ENCODE assay signal across 23 cellular contexts in the genomic region with DNA sequence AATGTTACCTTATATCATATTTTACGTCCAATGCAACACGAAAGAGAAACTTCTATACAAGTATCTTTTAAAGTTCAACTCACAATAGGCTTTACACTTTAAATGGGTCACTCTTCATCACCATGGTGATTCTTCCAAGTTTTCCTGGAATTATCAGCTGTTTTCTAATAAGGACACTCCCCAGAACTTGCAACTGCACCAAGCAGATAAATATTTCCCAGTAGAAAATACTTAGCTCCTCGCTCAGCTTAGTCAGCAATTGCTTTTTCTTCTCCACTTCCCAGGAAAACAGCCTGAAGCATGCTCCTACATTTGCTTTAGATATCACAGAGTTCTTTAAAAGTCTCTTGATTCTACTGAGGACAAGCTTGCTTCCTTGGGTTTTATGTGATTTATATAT. TPM values are rescaled to one million over a fixed set of nuclear protein-coding genes. Genes with fewer than 3 reads are reported as not detected.
DNase-seq lines count a peak whose midpoint lies in the region; ATAC-seq and TF ChIP-seq lines count a peak whose summit lies in the region.
"Had no signal": no experiment of that assay in that cellular context is flagged by ENCODE, and none has a peak within 500 bp of the region (broad histone marks: within the 10 kb centered on the region; RNA-seq: fewer than 3 reads in every experiment).

No MANE protein-coding gene starts in this region.

- H3K9me3 ChIP-seq in ascending aorta (no peaks in the 10 kb centered on the region), tibial nerve (peaks cover 0 to 5% (median 0%) of the 10 kb centered on the region in 4 donors)
- H3K9me3 ChIP-seq: ovary had no signal

- peaks cover 4 to 42% of the 10 kb centered on the region in 2 donors for H3K4me1 ChIP-seq in ascending aorta
- H3K4me1 ChIP-seq in tibial nerve, result peaks cover 4 to 53% (median 22%) of the 10 kb centered on the region in 4 donors

- H3K27ac ChIP-seq in ascending aorta (peak overlapping the region; percentile 60 to 64), tibial nerve (peak overlapping the region; percentile 14 to 76 (median 57))
- H3K27ac ChIP-seq: BLaER1 treated with 17β-estradiol and CSF1 and Interleukin-3, amounts not matched to agents 10 nM and 100 nM; cardiac muscle cell; HL-60 had no signal

- 29 to 31% methylated on average over 3 of the region's 3 CpGs for WGBS in tibial nerve, 2 donors

- intact Hi-C loops in ascending aorta (cut with DNase I), result no loop called here

- H3K27me3 ChIP-seq in ascending aorta (no peaks in the 10 kb centered on the region), tibial nerve (no peaks in the 10 kb centered on the region)
- H3K27me3 ChIP-seq: BLaER1 treated with 17β-estradiol and CSF1 and Interleukin-3, amounts not matched to agents 10 nM and 100 nM; cardiac muscle cell; ovary had no signal

- ATAC-seq in GM19324 (IDR thresholded peaks at IDR 0.05; ENCODE audit: low FRiP score, unreplicated experiment), result no peak
- ATAC-seq: HCT116, PC-3 had no signal

- DNase-seq in ascending aorta (ENCODE audit: low spot score in 2 of 2), result no peak
- peak; percentile 77 for DNase-seq in fibroblast of the aortic adventitia (ENCODE audit: low read depth)
- DNase-seq in midbrain (lab: John Stamatoyannopoulos, UW), result peak; percentile 32
- DNase-seq in tibial nerve (ENCODE audit: low spot score in 2 of 2), result no peak
- DNase-seq in middle frontal gyrus (ENCODE audit: extremely low spot score, low spot score), result no peak
- no peak for DNase-seq in RKO (ENCODE audit: low spot score)
- DNase-seq in NCI-H128 (lab: John Stamatoyannopoulos, UW; ENCODE audit: unreplicated experiment), result no peak
- DNase-seq: activated CD4-positive, CD25-positive, alpha-beta regulatory T cell; activated CD8-positive, alpha-beta memory T cell treated with anti-CD3 and anti-CD28 coated beads, Interleukin-2, amount 50 U/mL, for 48 hours; activated naive CD4-positive, alpha-beta T cell treated with anti-CD3 and anti-CD28 coated beads, Interleukin-2, amount 10 ng/mL, durations not matched to agents 7 days and 5 days; DMS53; Karpas-422; mammary epithelial cell; NCI-H1694 treated with DMSO at 0.1 percent for 48 hours; NCI-H510A; ovary; PC-3; substantia nigra had no signal

- peak in 1 of 2 donors; percentile 45 for TF ChIP-seq EP300 in tibial nerve (IDR thresholded peaks at IDR 0.05)

- H3K36me3 ChIP-seq in ascending aorta (no peaks in the 10 kb centered on the region), tibial nerve (no peaks in the 10 kb centered on the region)
- H3K36me3 ChIP-seq: BLaER1 treated with 17β-estradiol and CSF1 and Interleukin-3, amounts not matched to agents 10 nM and 100 nM; cardiac muscle cell; ovary had no signal

- H3K4me3 ChIP-seq in ascending aorta (peak overlapping the region; percentile 2 to 34), fibroblast of the aortic adventitia (ENCODE audit: low read depth, low read length) (peak overlapping the region; percentile 54), tibial nerve (no peak overlapping the region)
- H3K4me3 ChIP-seq: BLaER1 treated with 17β-estradiol and CSF1 and Interleukin-3, amounts not matched to agents 10 nM and 100 nM; cardiac muscle cell; ovary had no signal

- TF ChIP-seq CTCF in ascending aorta (IDR thresholded peaks at IDR 0.05) (no peak), fibroblast of the aortic adventitia (IDR thresholded peaks at IDR 0.05; ENCODE audit: insufficient read depth, low read length) (no peak), tibial nerve (IDR thresholded peaks at IDR 0.05) (no peak)

- TF ChIP-seq POLR2A in tibial nerve (IDR thresholded peaks at IDR 0.05), result no peak

RNA-seq across cellular contexts. Expression of a gene that starts 25.7 kb away (rescaled TPM):
- total RNA-seq in ascending aorta (93.0 TPM), fibroblast of the aortic adventitia (ENCODE audit: low replicate concordance) (127 and 524 TPM in 2 replicates), tibial nerve (100 to 1,000 TPM; 208 to 639 (median 443) TPM)

RNA-seq across cellular contexts. Expression of a gene that starts 58.8 kb away (rescaled TPM):
- total RNA-seq in ascending aorta (212 TPM), fibroblast of the aortic adventitia (ENCODE audit: low replicate concordance) (103 and 253 TPM in 2 replicates), tibial nerve (10 to 100 TPM; 41.0 to 99.3 (median 62.4) TPM)

Comparison
In these comparisons a context has a peak if more than half of its experiments do, and no peak if none do; other contexts are left out.
1. DNase-seq: peak in fibroblast of the aortic adventitia (single experiment) and midbrain (single experiment); none in ascending aorta (0 of 2), tibial nerve (0 of 2), middle frontal gyrus (single experiment), RKO (single experiment) and NCI-H128 (single experiment).
2. H3K4me3 ChIP-seq: peak in ascending aorta (2 of 2) and fibroblast of the aortic adventitia (single experiment); none in tibial nerve (0 of 4).